In genomic region chr17:49691677-49692191, GRCh38 we compare ENCODE assay signal across 11 cellular contexts. TPM values are rescaled to one million over a fixed set of nuclear protein-coding genes. Genes with fewer than 3 reads are reported as not detected.
DNase-seq lines count a peak whose midpoint lies in the region; ATAC-seq and TF ChIP-seq lines count a peak whose summit lies in the region.
"Had no signal": no experiment of that assay in that cellular context is flagged by ENCODE, and none has a peak within 500 bp of the region (broad histone marks: within the 10 kb centered on the region; RNA-seq: fewer than 3 reads in every experiment).

No MANE protein-coding gene starts in this region.

- H3K36me3 ChIP-seq in GM23248 (ENCODE audit: low read depth) (no peaks in the 10 kb centered on the region), iPS-15b (ENCODE audit: control insufficient read depth, insufficient read depth, low read length) (no peaks in the 10 kb centered on the region), rectal smooth muscle tissue (ENCODE audit: control insufficient read depth, insufficient read depth, low read length) (no peaks in the 10 kb centered on the region)

- H3K4me1 Mint-ChIP-seq in type B pancreatic cell (ENCODE audit: unreplicated experiment), result peaks cover 15% of the 10 kb centered on the region

- H3K9me2 ChIP-seq in GM23248 (ENCODE audit: insufficient read depth), result no peaks in the 10 kb centered on the region

- H3K4me2 ChIP-seq in GM23248 (ENCODE audit: unreplicated experiment), result no peak overlapping the region

- TF ChIP-seq CTCF in cardiac fibroblast (IDR thresholded peaks at IDR 0.05; ENCODE audit: low read depth, low read length), result no peak
- TF ChIP-seq CTCF in type B pancreatic cell (conservative IDR thresholded peaks at IDR 0.05), result no peak

- H3K9ac ChIP-seq in GM23248 (0 out of 2 replicates have a peak overlapping the region, but pooled peaks have one; percentile 36), iPS-15b (ENCODE audit: low read depth, low read length) (peak overlapping the region; percentile 16), rectal smooth muscle tissue (ENCODE audit: low read length) (peak overlapping the region; percentile 40)

- no peaks in the 10 kb centered on the region for H3K27me3 ChIP-seq in GM23248 (replicated peaks; ENCODE audit: insufficient read depth)
- peaks cover 2% of the 10 kb centered on the region for H3K27me3 ChIP-seq in iPS-15b (ENCODE audit: control insufficient read depth, insufficient read depth, low read length)
- H3K27me3 ChIP-seq in rectal smooth muscle tissue (ENCODE audit: control insufficient read depth, insufficient read depth, low read length), result no peaks in the 10 kb centered on the region

- no peaks in the 10 kb centered on the region for H3K79me2 ChIP-seq in GM23248 (ENCODE audit: insufficient read depth)

- peak overlapping the region; percentile 45 for H2AFZ ChIP-seq in GM23248

- H3K27me3 Mint-ChIP-seq in type B pancreatic cell, result peaks cover 34% of the 10 kb centered on the region

- WGBS in GM23248 (ENCODE audit: low coverage in 1 of 2, low lambda C conversion rate in 2 of 2, missing lambda C conversion rate in 2 of 2), 2 experiments, result 50 to 56% methylated on average over 8 of the region's 8 CpGs

- no peaks in the 10 kb centered on the region for H3K36me3 Mint-ChIP-seq in type B pancreatic cell

- in situ Hi-C loops in GM23248 (cut with MboI) (loop anchor here (10.0 kb wide), 1 partner anchor 267 kb away; no protein-coding TSS in a partner anchor), G401 (cut with HindIII; ENCODE audit: low sequenced_read_pairs) (no loop called here)

- H3K4me3 ChIP-seq in GM23248 (no peak overlapping the region), cardiac fibroblast (replicated peaks in 1 of 2; ENCODE audit: low read depth in 2 of 2, low read length in 2 of 2) (no peak overlapping the region), iPS-15b (ENCODE audit: low read depth, low read length) (no peak overlapping the region), rectal smooth muscle tissue (ENCODE audit: low read length) (peak overlapping the region; percentile 26)

- no peaks in the 10 kb centered on the region for H3K9me3 Mint-ChIP-seq in type B pancreatic cell

- no peaks in the 10 kb centered on the region for H3K9me3 ChIP-seq in GM23248 (ENCODE audit: low read depth)
- H3K9me3 ChIP-seq in iPS-15b (ENCODE audit: control insufficient read depth, insufficient read depth, low read length), result no peaks in the 10 kb centered on the region

- H3K4me3 Mint-ChIP-seq in type B pancreatic cell, result no peak overlapping the region

- H4K20me1 ChIP-seq in GM23248 (ENCODE audit: insufficient read depth), result no peaks in the 10 kb centered on the region

- ATAC-seq in GM19455 (IDR thresholded peaks at IDR 0.05; ENCODE audit: unreplicated experiment), result no peak

- DNase-seq in GM23248 (peak; percentile 13), cardiac fibroblast (ENCODE audit: low read depth in 2 of 2) (peak; percentile 14 to 28), type B pancreatic cell (ENCODE audit: extremely low spot score, unreplicated experiment) (no peak), NCI-H748 (lab: John Stamatoyannopoulos, UW; ENCODE audit: unreplicated experiment) (no peak), G401 (ENCODE audit: low spot score) (no peak)
- DNase-seq: activated T-cell treated with anti-CD3 and anti-CD28 coated beads, Interleukin-2, amount 50 U/mL, for 1 hour; DND-41; MM.1S had no signal

- H3K4me1 ChIP-seq in GM23248 (ENCODE audit: insufficient read depth), result no peaks in the 10 kb centered on the region
- H3K4me1 ChIP-seq in iPS-15b (ENCODE audit: control insufficient read depth, insufficient read depth, low read length), result no peaks in the 10 kb centered on the region
- H3K4me1 ChIP-seq in rectal smooth muscle tissue (ENCODE audit: control insufficient read depth, insufficient read depth, low read length), result peaks cover 27% of the 10 kb centered on the region

- peak overlapping the region; percentile 55 for H3K27ac ChIP-seq in GM23248
- peak overlapping the region; percentile 92 for H3K27ac ChIP-seq in rectal smooth muscle tissue (ENCODE audit: low read depth, low read length)

- H3F3A ChIP-seq in GM23248 (ENCODE audit: insufficient read depth), result no peaks in the 10 kb centered on the region

- no peak overlapping the region for H3K27ac Mint-ChIP-seq in type B pancreatic cell

RNA-seq across cellular contexts. Expression of gene SPOP, which starts 13.8 kb away (rescaled TPM):
- 40.5 and 69.8 TPM in 2 replicates for total RNA-seq in GM23248 (2014; rRNA removed; shearing (Covaris generic))
- 64.1 and 66.0 TPM in 2 replicates for polyA plus RNA-seq in GM23248 (2016; fragmentation: Nextera tagmentation; extraction: Ambion mirVana)
- total RNA-seq in type B pancreatic cell (ENCODE audit: low replicate concordance), result 50.5 and 67.7 TPM in 2 replicates
- total RNA-seq in G401 (2014; rRNA removed; shearing (Covaris generic)), result 158 and 200 TPM in 2 replicates

RNA-seq across cellular contexts. Expression of gene SLC35B1, which starts 16.0 kb away (rescaled TPM):
- total RNA-seq in GM23248 (2014; rRNA removed; shearing (Covaris generic)), result 38.3 and 71.7 TPM in 2 replicates
- 66.5 and 70.3 TPM in 2 replicates for polyA plus RNA-seq in GM23248 (2016; fragmentation: Nextera tagmentation; extraction: Ambion mirVana)
- total RNA-seq in type B pancreatic cell (ENCODE audit: low replicate concordance), result 65.2 and 71.7 TPM in 2 replicates
- total RNA-seq in G401 (2014; rRNA removed; shearing (Covaris generic)), result 65.5 and 66.2 TPM in 2 replicates

Comparison
In these comparisons a context has a peak if more than half of its experiments do, and no peak if none do; other contexts are left out.
1. DNase-seq: peak in GM23248 (single experiment) and cardiac fibroblast (2 of 2); none in type B pancreatic cell (single experiment), NCI-H748 (single experiment) and G401 (single experiment).
2. Peak in every context shown above with its lines, with median percentiles within 50 percentile points of each other: H3K9ac ChIP-seq.